In the genomic region with DNA sequence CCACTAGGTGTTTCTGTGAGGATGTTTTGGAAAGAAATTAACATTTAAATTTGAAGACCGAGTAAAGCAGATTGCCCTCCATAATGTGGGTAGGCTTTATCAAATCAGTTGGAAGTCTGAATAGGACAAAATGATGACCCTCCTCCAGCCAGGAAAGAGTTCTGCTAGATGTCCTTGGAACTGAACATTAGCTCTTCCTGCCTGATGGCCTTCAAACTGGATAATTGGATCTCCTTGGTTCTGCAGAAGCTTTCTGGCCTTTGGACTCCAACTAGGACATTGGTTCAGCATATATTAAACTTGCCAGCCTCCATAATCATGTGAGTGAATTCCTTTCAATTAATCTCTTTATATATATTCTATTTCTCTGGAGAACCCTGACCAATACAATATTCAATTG, we compare ENCODE assay signal across 2 cellular contexts.
TF ChIP-seq lines count a peak whose summit lies in the region.

No MANE protein-coding gene starts in this region.

TF ChIP-seq in HCT116, 20 proteins besides CTCF, POLR2A, EP300 and RAD21:
- TF ChIP-seq ELF1 (IDR thresholded peaks at IDR 0.05; ENCODE audit: borderline replicate concordance, low read depth) (no peak), TCF7L2 (IDR thresholded peaks at IDR 0.05; ENCODE audit: borderline replicate concordance, extremely low read depth, insufficient read depth, insufficient read length) (no peak), EZH2 (IDR thresholded peaks at IDR 0.05) (no peak), SP1 (IDR thresholded peaks at IDR 0.05; ENCODE audit: low read depth) (no peak), EGR1 (IDR thresholded peaks at IDR 0.05; ENCODE audit: low read depth) (no peak), CEBPB (IDR thresholded peaks at IDR 0.05; ENCODE audit: low read depth) (no peak), FOSL1 (IDR thresholded peaks at IDR 0.05; ENCODE audit: low read depth) (no peak), ZNF274 (IDR thresholded peaks at IDR 0.05; ENCODE audit: low read depth, low read length) (no peak), ZFX (IDR thresholded peaks at IDR 0.05) (no peak), EZH2phosphoT487 (IDR thresholded peaks at IDR 0.05; ENCODE audit: borderline replicate concordance) (no peak), YY1 (IDR thresholded peaks at IDR 0.05; ENCODE audit: extremely low read depth, insufficient replicate concordance, low read depth, low read length) (no peak), JUND (IDR thresholded peaks at IDR 0.05) (no peak), CBX3 (IDR thresholded peaks at IDR 0.05; ENCODE audit: low read depth) (no peak), SIN3A (IDR thresholded peaks at IDR 0.05; ENCODE audit: low read depth) (no peak), SRF (IDR thresholded peaks at IDR 0.05; ENCODE audit: low read depth) (no peak)
- TF ChIP-seq, protein P1, sequence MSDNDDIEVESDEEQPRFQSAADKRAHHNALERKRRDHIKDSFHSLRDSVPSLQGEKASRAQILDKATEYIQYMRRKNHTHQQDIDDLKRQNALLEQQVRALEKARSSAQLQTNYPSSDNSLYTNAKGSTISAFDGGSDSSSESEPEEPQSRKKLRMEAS (IDR thresholded peaks at IDR 0.05): no peak
- TF ChIP-seq, protein P2, sequence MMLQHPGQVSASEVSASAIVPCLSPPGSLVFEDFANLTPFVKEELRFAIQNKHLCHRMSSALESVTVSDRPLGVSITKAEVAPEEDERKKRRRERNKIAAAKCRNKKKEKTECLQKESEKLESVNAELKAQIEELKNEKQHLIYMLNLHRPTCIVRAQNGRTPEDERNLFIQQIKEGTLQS (IDR thresholded peaks at IDR 0.05): no peak
- TF ChIP-seq, protein P3, sequence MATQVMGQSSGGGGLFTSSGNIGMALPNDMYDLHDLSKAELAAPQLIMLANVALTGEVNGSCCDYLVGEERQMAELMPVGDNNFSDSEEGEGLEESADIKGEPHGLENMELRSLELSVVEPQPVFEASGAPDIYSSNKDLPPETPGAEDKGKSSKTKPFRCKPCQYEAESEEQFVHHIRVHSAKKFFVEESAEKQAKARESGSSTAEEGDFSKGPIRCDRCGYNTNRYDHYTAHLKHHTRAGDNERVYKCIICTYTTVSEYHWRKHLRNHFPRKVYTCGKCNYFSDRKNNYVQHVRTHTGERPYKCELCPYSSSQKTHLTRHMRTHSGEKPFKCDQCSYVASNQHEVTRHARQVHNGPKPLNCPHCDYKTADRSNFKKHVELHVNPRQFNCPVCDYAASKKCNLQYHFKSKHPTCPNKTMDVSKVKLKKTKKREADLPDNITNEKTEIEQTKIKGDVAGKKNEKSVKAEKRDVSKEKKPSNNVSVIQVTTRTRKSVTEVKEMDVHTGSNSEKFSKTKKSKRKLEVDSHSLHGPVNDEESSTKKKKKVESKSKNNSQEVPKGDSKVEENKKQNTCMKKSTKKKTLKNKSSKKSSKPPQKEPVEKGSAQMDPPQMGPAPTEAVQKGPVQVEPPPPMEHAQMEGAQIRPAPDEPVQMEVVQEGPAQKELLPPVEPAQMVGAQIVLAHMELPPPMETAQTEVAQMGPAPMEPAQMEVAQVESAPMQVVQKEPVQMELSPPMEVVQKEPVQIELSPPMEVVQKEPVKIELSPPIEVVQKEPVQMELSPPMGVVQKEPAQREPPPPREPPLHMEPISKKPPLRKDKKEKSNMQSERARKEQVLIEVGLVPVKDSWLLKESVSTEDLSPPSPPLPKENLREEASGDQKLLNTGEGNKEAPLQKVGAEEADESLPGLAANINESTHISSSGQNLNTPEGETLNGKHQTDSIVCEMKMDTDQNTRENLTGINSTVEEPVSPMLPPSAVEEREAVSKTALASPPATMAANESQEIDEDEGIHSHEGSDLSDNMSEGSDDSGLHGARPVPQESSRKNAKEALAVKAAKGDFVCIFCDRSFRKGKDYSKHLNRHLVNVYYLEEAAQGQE (IDR thresholded peaks at IDR 0.05; ENCODE audit: low read depth): no peak
- TF ChIP-seq, protein P4, sequence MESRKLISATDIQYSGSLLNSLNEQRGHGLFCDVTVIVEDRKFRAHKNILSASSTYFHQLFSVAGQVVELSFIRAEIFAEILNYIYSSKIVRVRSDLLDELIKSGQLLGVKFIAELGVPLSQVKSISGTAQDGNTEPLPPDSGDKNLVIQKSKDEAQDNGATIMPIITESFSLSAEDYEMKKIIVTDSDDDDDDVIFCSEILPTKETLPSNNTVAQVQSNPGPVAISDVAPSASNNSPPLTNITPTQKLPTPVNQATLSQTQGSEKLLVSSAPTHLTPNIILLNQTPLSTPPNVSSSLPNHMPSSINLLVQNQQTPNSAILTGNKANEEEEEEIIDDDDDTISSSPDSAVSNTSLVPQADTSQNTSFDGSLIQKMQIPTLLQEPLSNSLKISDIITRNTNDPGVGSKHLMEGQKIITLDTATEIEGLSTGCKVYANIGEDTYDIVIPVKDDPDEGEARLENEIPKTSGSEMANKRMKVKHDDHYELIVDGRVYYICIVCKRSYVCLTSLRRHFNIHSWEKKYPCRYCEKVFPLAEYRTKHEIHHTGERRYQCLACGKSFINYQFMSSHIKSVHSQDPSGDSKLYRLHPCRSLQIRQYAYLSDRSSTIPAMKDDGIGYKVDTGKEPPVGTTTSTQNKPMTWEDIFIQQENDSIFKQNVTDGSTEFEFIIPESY (IDR thresholded peaks at IDR 0.05; ENCODE audit: extremely low read depth, insufficient replicate concordance, low read length): no peak

TF ChIP-seq in IMR-90, 13 proteins besides CTCF, POLR2A, EP300 and RAD21:
- TF ChIP-seq MAFK (IDR thresholded peaks at IDR 0.05; ENCODE audit: low read depth, low read length) (no peak), MXI1 (IDR thresholded peaks at IDR 0.05; ENCODE audit: borderline replicate concordance, low read depth, low read length) (no peak), FOS (IDR thresholded peaks at IDR 0.05; ENCODE audit: low read depth, low read length) (no peak), RFX5 (IDR thresholded peaks at IDR 0.05; ENCODE audit: low read depth, low read length) (no peak), CEBPB (IDR thresholded peaks at IDR 0.05; ENCODE audit: low read depth, low read length) (no peak), SMC3 (IDR thresholded peaks at IDR 0.05; ENCODE audit: low read depth, low read length) (no peak), RCOR1 (IDR thresholded peaks at IDR 0.05; ENCODE audit: insufficient replicate concordance, low read length) (no peak), CHD1 (IDR thresholded peaks at IDR 0.05; ENCODE audit: low read depth, low read length) (no peak), NFE2L2 (IDR thresholded peaks at IDR 0.05; ENCODE audit: low read depth, low read length) (no peak), MAZ (IDR thresholded peaks at IDR 0.05; ENCODE audit: borderline replicate concordance, low read depth, low read length) (no peak), BHLHE40 (IDR thresholded peaks at IDR 0.05; ENCODE audit: low read depth, low read length) (no peak)
- TF ChIP-seq, protein P5, sequence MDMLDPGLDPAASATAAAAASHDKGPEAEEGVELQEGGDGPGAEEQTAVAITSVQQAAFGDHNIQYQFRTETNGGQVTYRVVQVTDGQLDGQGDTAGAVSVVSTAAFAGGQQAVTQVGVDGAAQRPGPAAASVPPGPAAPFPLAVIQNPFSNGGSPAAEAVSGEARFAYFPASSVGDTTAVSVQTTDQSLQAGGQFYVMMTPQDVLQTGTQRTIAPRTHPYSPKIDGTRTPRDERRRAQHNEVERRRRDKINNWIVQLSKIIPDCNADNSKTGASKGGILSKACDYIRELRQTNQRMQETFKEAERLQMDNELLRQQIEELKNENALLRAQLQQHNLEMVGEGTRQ (IDR thresholded peaks at IDR 0.05; ENCODE audit: low read depth, low read length): no peak
- TF ChIP-seq, protein P6, sequence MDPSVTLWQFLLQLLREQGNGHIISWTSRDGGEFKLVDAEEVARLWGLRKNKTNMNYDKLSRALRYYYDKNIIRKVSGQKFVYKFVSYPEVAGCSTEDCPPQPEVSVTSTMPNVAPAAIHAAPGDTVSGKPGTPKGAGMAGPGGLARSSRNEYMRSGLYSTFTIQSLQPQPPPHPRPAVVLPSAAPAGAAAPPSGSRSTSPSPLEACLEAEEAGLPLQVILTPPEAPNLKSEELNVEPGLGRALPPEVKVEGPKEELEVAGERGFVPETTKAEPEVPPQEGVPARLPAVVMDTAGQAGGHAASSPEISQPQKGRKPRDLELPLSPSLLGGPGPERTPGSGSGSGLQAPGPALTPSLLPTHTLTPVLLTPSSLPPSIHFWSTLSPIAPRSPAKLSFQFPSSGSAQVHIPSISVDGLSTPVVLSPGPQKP (IDR thresholded peaks at IDR 0.05; ENCODE audit: borderline replicate concordance, low read depth, low read length): no peak
